Comparison of ENCODE assay signal across 2 cellular contexts in the genomic region with DNA sequence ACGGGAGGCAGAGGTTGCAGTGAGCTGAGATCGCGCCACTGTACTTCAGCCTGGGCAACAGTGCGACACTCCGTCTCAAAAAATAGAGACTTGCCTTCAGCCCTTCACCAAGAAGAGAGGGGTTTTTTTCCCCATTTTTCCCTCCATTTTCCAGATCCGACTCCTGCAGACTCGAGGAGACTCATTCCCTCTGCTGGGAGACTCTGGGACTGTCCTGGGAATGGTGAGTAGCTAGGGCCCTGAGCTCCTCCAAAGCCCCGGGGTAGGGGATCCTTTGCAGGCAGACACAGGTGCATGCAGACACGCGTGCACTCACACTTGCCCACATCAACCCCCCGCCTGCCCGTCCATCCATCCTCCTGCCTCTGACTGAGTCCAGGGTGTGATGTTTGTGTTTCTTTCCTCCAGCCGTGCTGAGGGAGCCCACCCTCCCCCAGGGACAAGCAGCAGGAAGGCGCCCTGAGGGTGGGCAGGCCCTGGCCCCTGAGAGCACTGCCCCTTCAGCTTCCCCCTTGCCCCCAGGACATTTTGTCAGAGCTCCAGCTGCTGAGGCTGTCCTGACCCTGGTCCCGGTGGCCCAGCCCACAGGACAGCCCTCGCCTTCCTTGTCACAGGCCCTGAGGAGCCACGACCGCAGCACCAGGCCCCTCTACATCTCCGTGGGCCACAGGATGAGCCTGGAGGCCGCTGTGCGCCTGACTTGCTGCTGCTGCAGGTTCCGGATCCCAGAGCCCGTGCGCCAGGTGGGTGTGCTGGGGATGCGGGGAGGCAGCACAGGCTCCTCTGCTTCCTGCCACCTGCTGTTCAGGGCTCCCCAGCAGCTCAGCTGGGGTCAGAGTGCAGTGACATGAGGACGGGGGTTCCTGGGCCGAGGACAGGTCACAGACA.
TF ChIP-seq lines count a peak whose summit lies in the region.

No MANE protein-coding gene starts in this region.

TF ChIP-seq in GM23338, 12 proteins besides CTCF, POLR2A, EP300 and RAD21 (continues in another document):
- TF ChIP-seq EZH2phosphoT487 (IDR thresholded peaks at IDR 0.05; ENCODE audit: unreplicated experiment) (no peak), POLR2AphosphoS5 (IDR thresholded peaks at IDR 0.05; ENCODE audit: low read depth) (no peak), JUNB (IDR thresholded peaks at IDR 0.05; ENCODE audit: unreplicated experiment) (no peak), ZNF331 (CRISPR knock-in tag; IDR thresholded peaks at IDR 0.05; ENCODE audit: low read depth) (no peak), CREB1 (CRISPR knock-in tag; IDR thresholded peaks at IDR 0.05; ENCODE audit: low read depth) (no peak), EZH2 (IDR thresholded peaks at IDR 0.05; ENCODE audit: low read depth, unreplicated experiment) (no peak), ZNF114 (CRISPR knock-in tag; IDR thresholded peaks at IDR 0.05) (no peak)
- TF ChIP-seq, protein P1, sequence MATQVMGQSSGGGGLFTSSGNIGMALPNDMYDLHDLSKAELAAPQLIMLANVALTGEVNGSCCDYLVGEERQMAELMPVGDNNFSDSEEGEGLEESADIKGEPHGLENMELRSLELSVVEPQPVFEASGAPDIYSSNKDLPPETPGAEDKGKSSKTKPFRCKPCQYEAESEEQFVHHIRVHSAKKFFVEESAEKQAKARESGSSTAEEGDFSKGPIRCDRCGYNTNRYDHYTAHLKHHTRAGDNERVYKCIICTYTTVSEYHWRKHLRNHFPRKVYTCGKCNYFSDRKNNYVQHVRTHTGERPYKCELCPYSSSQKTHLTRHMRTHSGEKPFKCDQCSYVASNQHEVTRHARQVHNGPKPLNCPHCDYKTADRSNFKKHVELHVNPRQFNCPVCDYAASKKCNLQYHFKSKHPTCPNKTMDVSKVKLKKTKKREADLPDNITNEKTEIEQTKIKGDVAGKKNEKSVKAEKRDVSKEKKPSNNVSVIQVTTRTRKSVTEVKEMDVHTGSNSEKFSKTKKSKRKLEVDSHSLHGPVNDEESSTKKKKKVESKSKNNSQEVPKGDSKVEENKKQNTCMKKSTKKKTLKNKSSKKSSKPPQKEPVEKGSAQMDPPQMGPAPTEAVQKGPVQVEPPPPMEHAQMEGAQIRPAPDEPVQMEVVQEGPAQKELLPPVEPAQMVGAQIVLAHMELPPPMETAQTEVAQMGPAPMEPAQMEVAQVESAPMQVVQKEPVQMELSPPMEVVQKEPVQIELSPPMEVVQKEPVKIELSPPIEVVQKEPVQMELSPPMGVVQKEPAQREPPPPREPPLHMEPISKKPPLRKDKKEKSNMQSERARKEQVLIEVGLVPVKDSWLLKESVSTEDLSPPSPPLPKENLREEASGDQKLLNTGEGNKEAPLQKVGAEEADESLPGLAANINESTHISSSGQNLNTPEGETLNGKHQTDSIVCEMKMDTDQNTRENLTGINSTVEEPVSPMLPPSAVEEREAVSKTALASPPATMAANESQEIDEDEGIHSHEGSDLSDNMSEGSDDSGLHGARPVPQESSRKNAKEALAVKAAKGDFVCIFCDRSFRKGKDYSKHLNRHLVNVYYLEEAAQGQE (IDR thresholded peaks at IDR 0.05; ENCODE audit: unreplicated experiment): no peak
- TF ChIP-seq, protein P2, sequence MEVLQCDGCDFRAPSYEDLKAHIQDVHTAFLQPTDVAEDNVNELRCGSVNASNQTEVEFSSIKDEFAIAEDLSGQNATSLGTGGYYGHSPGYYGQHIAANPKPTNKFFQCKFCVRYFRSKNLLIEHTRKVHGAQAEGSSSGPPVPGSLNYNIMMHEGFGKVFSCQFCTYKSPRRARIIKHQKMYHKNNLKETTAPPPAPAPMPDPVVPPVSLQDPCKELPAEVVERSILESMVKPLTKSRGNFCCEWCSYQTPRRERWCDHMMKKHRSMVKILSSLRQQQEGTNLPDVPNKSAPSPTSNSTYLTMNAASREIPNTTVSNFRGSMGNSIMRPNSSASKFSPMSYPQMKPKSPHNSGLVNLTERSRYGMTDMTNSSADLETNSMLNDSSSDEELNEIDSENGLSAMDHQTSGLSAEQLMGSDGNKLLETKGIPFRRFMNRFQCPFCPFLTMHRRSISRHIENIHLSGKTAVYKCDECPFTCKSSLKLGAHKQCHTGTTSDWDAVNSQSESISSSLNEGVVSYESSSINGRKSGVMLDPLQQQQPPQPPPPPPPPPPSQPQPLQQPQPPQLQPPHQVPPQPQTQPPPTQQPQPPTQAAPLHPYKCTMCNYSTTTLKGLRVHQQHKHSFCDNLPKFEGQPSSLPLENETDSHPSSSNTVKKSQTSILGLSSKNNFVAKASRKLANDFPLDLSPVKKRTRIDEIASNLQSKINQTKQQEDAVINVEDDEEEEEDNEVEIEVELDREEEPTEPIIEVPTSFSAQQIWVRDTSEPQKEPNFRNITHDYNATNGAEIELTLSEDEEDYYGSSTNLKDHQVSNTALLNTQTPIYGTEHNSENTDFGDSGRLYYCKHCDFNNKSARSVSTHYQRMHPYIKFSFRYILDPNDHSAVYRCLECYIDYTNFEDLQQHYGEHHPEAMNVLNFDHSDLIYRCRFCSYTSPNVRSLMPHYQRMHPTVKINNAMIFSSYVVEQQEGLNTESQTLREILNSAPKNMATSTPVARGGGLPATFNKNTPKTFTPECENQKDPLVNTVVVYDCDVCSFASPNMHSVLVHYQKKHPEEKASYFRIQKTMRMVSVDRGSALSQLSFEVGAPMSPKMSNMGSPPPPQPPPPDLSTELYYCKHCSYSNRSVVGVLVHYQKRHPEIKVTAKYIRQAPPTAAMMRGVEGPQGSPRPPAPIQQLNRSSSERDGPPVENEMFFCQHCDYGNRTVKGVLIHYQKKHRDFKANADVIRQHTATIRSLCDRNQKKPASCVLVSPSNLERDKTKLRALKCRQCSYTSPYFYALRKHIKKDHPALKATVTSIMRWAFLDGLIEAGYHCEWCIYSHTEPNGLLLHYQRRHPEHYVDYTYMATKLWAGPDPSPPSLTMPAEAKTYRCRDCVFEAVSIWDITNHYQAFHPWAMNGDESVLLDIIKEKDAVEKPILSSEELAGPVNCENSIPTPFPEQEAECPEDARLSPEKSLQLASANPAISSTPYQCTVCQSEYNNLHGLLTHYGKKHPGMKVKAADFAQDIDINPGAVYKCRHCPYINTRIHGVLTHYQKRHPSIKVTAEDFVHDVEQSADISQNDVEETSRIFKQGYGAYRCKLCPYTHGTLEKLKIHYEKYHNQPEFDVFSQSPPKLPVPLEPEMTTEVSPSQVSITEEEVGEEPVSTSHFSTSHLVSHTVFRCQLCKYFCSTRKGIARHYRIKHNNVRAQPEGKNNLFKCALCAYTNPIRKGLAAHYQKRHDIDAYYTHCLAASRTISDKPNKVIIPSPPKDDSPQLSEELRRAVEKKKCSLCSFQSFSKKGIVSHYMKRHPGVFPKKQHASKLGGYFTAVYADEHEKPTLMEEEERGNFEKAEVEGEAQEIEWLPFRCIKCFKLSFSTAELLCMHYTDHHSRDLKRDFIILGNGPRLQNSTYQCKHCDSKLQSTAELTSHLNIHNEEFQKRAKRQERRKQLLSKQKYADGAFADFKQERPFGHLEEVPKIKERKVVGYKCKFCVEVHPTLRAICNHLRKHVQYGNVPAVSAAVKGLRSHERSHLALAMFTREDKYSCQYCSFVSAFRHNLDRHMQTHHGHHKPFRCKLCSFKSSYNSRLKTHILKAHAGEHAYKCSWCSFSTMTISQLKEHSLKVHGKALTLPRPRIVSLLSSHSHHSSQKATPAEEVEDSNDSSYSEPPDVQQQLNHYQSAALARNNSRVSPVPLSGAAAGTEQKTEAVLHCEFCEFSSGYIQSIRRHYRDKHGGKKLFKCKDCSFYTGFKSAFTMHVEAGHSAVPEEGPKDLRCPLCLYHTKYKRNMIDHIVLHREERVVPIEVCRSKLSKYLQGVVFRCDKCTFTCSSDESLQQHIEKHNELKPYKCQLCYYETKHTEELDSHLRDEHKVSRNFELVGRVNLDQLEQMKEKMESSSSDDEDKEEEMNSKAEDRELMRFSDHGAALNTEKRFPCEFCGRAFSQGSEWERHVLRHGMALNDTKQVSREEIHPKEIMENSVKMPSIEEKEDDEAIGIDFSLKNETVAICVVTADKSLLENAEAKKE (CRISPR knock-in tag; IDR thresholded peaks at IDR 0.05): no peak

TF ChIP-seq in K562, 482 proteins besides CTCF, POLR2A, EP300 and RAD21:
- peak; percentile 38 for TF ChIP-seq POLR2G (IDR thresholded peaks at IDR 0.05; ENCODE audit: low read depth, low read length)
- TF ChIP-seq RBM14 (IDR thresholded peaks at IDR 0.05; ENCODE audit: borderline replicate concordance, insufficient read depth, low read depth, low read length): no peak
